Comparison of ENCODE assay signal across 8 cellular contexts in the genomic region with DNA sequence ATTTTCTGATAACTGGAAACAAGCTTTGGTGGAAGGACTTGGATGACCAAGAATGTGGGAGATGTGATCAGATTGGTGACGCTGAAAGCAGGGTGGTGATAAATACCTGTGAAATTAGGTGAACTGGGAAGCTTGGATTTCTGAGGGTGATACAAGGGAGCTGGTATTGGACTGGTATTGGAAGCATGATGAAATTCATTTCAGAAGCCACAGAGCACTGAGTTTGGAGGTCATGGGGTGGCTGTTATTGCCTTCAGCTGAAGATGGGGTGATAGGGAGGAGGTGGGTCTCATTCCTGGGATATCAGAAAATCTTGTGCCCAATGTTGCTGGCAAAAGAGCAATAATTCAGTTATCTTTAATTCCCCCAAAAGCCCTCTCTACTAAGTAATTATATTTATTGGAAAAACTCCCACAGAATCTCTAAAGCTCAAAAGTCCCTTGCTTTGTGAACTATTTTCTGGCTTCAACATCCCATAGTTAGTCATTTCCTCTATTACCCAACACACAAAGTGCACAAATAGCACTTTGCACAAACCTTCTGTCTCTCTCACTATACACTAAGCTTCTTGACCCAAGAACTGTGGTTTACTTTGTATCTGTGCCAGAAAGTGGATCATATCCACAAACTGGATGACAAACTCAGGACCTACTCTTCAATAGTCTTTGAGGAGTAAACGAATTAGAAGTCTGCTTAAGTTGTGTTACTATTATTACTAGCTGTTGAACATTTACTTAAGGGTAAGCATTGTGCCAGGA. TPM values are rescaled to one million over a fixed set of nuclear protein-coding genes. Genes with fewer than 3 reads are reported as not detected.
DNase-seq lines count a peak whose midpoint lies in the region; ATAC-seq and TF ChIP-seq lines count a peak whose summit lies in the region.

No MANE protein-coding gene starts in this region.

- H3K4me1 ChIP-seq in skeletal muscle satellite cell (ENCODE audit: control insufficient read depth, insufficient read depth, low read length), result peaks cover 15% of the 10 kb centered on the region

- TF ChIP-seq CTCF in HFFc6 (IDR thresholded peaks at IDR 0.05), result no peak
- TF ChIP-seq CTCF in fibroblast of villous mesenchyme (IDR thresholded peaks at IDR 0.05; ENCODE audit: insufficient read depth, low read depth, low read length), result no peak
- TF ChIP-seq CTCF in lower leg skin (IDR thresholded peaks at IDR 0.05), result no peak

- peak overlapping the region; percentile 31 for H3K4me3 Mint-ChIP-seq in HFFc6

- no peak for ATAC-seq in GM21825 (IDR thresholded peaks at IDR 0.05; ENCODE audit: unreplicated experiment)

- peak; percentile 97 for DNase-seq in HFFc6
- DNase-seq in SIG-M5 treated with dmso at 0.1 percent for 504 hours (lab: John Stamatoyannopoulos, UW; ENCODE audit: unreplicated experiment), result peak; percentile 88
- DNase-seq in fibroblast of villous mesenchyme (ENCODE audit: low read depth), result peak; percentile 93
- DNase-seq in COR-L47 (lab: John Stamatoyannopoulos, UW), result no peak
- DNase-seq in lower leg skin (ENCODE audit: low spot score in 2 of 2), result no peak
- DNase-seq in NCI-H69 (lab: John Stamatoyannopoulos, UW), result no peak

- H3K36me3 ChIP-seq in skeletal muscle satellite cell (ENCODE audit: insufficient read depth, low read length), result no peaks in the 10 kb centered on the region

- no peaks in the 10 kb centered on the region for H3K9me3 Mint-ChIP-seq in HFFc6

- no peaks in the 10 kb centered on the region; the same call in 1 of the 2 replicates for H3K36me3 Mint-ChIP-seq in HFFc6 (ENCODE audit: low read depth)

- H3K27ac Mint-ChIP-seq in HFFc6, result peak overlapping the region; percentile 75

- 67 to 72% methylated on average over 2 of the region's 2 CpGs for WGBS in lower leg skin, 2 donors

- intact Hi-C loops in lower leg skin (cut with DNase I; ENCODE audit: low total_unique reads), result loop anchor here (10.0 kb wide), 1 partner anchor 110 kb away; no protein-coding TSS in a partner anchor

- H3K9me3 ChIP-seq in skeletal muscle satellite cell (replicated peaks; ENCODE audit: low read length), result no peaks in the 10 kb centered on the region

- peak overlapping the region; percentile 66 for H3K4me2 ChIP-seq in skeletal muscle satellite cell (ENCODE audit: low read length)

- H3K4me3 ChIP-seq in fibroblast of villous mesenchyme (ENCODE audit: low read depth, low read length) (no peak overlapping the region), skeletal muscle satellite cell (ENCODE audit: low read length) (peak overlapping the region; percentile 38), lower leg skin (ENCODE audit: low read depth, poor library complexity, severe bottlenecking) (no peak overlapping the region)

- H3K27me3 Mint-ChIP-seq in HFFc6 (ENCODE audit: insufficient read depth), result no peaks in the 10 kb centered on the region

- no peak for TF ChIP-seq POLR2A in lower leg skin (IDR thresholded peaks at IDR 0.05)

- H3K4me1 Mint-ChIP-seq in HFFc6 (ENCODE audit: low read depth), result peaks cover 31% of the 10 kb centered on the region

- H3K9ac ChIP-seq in skeletal muscle satellite cell (ENCODE audit: low read depth, low read length), result peak overlapping the region; percentile 29

- no peaks in the 10 kb centered on the region for H3K27me3 ChIP-seq in skeletal muscle satellite cell (ENCODE audit: control insufficient read depth, insufficient read depth, low read length)

RNA-seq across cellular contexts. Expression of gene CAMK2D, which starts 23.1 kb away (rescaled TPM):
- 100 to 1,000 TPM in 1 of 6 experiments, 10 to 100 TPM in 5; 83.7 to 102 (median 94.1) TPM for total RNA-seq in HFFc6 (2021; fragmentation: NEBNext Ultra II Directional; extraction: Animal tissue kit (Norgen Biotek cat#: 25700))
- total RNA-seq in fibroblast of villous mesenchyme (84.4 and 161 TPM in 2 replicates), lower leg skin (10 to 100 TPM; 25.2 to 40.7 (median 32.7) TPM)
- 147 and 158 TPM in 2 replicates for total RNA-seq in skeletal muscle satellite cell (2012; rRNA removed)

Comparison
In these comparisons a context has a peak if more than half of its experiments do, and no peak if none do; other contexts are left out.
1. DNase-seq: peak in HFFc6 (single experiment), SIG-M5 treated with dmso at 0.1 percent for 504 hours (single experiment) and fibroblast of villous mesenchyme (single experiment); none in COR-L47 (single experiment), lower leg skin (0 of 2) and NCI-H69 (single experiment).